ENCODE assay signal across 23 cellular contexts in genomic region chr5:1091632-1092031, GRCh38.
"Had no signal": no experiment of that assay in that cellular context is flagged by ENCODE, and none has a peak within 500 bp of the region (broad histone marks: within the 10 kb centered on the region; RNA-seq: fewer than 3 reads in every experiment).

No MANE protein-coding gene starts in this region.

- H3K27me3 ChIP-seq: brain microvascular endothelial cell, cardiac muscle cell had no signal

- H3K4me2 ChIP-seq: KMS-11 had no signal

- H3K36me3 ChIP-seq: brain microvascular endothelial cell had no signal

- H3K9ac ChIP-seq: KMS-11 had no signal

- DNase-seq: activated CD4-positive, alpha-beta memory T cell treated with anti-CD3 and anti-CD28 coated beads, Interleukin-2, amount 10 ng/mL, durations not matched to agents 7 days and 5 days; activated CD4-positive, alpha-beta T cell treated with anti-CD3 and anti-CD28 coated beads, Interleukin-2, amount 10 ng/mL, durations not matched to agents 7 days and 5 days; activated CD4-positive, CD25-positive, alpha-beta regulatory T cell; activated gamma-delta T cell treated with Interleukin-2 at 50 U/mL for 16 hours; activated naive CD4-positive, alpha-beta T cell treated with anti-CD3 and anti-CD28 coated beads, Interleukin-2, amount 10 ng/mL, durations not matched to agents 7 days and 5 days; activated naive CD8-positive, alpha-beta T cell treated with anti-CD3 and anti-CD28 coated beads for 36 hours; activated T-cell treated with anti-CD3 and anti-CD28 coated beads for 4 hours; activated T-cell treated with anti-CD3 and anti-CD28 coated beads, Interleukin-2, amount 50 U/mL, for 48 hours; brain microvascular endothelial cell; MV-4-11; NCI-H1092 treated with DMSO at 0.1 percent for 48 hours; NCI-H1417 treated with DMSO at 0.1 percent for 48 hours; NCI-H1694; NCI-H2029; NCI-H345; NCI-H510A; NCI-H526 treated with DMSO at 0.1 percent for 48 hours; NCI-H82; SIG-M5 had no signal

- ATAC-seq: activated T-helper 17 cell treated with anti-CD3 and anti-CD28 coated beads, Interleukin-2, amount 50 U/mL, for 72 hours had no signal

- H3K27ac ChIP-seq: brain microvascular endothelial cell, cardiac muscle cell, KMS-11, VCaP had no signal

- H3K4me3 ChIP-seq: cardiac muscle cell had no signal
